ENCODE assay signal across 28 cellular contexts in the genomic region with DNA sequence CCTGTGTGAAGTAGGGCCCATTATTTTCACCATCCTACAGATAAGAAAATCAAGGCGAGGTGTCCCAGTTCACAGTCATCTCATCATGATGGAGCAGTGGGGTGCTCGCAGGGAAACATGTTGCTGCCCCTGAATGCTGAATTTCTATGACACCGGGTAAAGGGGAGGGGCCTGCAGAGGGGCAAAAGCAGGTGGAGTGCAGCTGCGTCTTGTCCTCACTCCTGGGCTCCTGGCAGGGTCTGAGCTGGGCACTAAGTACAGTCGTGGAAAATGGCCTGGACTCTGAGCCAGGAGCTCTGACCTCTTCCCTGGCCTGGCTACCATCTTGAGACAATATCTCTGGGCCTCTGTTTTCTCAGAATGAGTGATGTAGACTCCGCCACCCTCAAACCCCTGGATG.
DNase-seq lines count a peak whose midpoint lies in the region; ATAC-seq, FAIRE-seq and TF ChIP-seq lines count a peak whose summit lies in the region.
"Had no signal": no experiment of that assay in that cellular context is flagged by ENCODE, and none has a peak within 500 bp of the region (broad histone marks: within the 10 kb centered on the region; RNA-seq: fewer than 3 reads in every experiment).

No MANE protein-coding gene starts in this region.

- no peak for TF ChIP-seq POLR2A in A549 (IDR thresholded peaks at IDR 0.05; ENCODE audit: low read length)

- TF ChIP-seq RAD21 in A549 (conservative IDR thresholded peaks at IDR 0.05 in 1 of 2, IDR thresholded peaks at IDR 0.05 in 1 of 2), result no peak

- H3K4me3 ChIP-seq in A549, result no peak overlapping the region
- H3K4me3 ChIP-seq: body of pancreas, heart left ventricle, sigmoid colon, testis, vagina had no signal

- no peak for TF ChIP-seq EP300 in A549 (IDR thresholded peaks at IDR 0.05)

- H3K4me2 ChIP-seq in A549, result peak overlapping the region; percentile 53; the same call in 2 of the 3 replicates

- WGBS in A549 (ENCODE audit: missing lambda C conversion rate), result 86% methylated on average over 6 of the region's 6 CpGs

- H3K4me1 ChIP-seq in A549, result peaks cover 27% of the 10 kb centered on the region
- H3K4me1 ChIP-seq: testis had no signal

- H3K4me3 Mint-ChIP-seq in HFFc6, result no peak overlapping the region
- no peak overlapping the region for H3K4me3 Mint-ChIP-seq in chondrocyte (ENCODE audit: unreplicated experiment)
- H3K4me3 Mint-ChIP-seq in osteocyte (ENCODE audit: unreplicated experiment), result no peak overlapping the region
- H3K4me3 Mint-ChIP-seq: H9; T-helper 2 cell treated with Interferon-gamma antibody and Interleukin-4, amounts not matched to agents 5 μg/mL and 100 μg/mL, for 36 hours had no signal

- CTCF ChIA-PET in A549 (lab: Yijun Ruan, JAX), result no interaction called here

- no peak for FAIRE-seq in A549 (lab: Jason Lieb, UNC)

- peaks cover 26% of the 10 kb centered on the region for H3K4me1 Mint-ChIP-seq in HFFc6 (ENCODE audit: low read depth)
- H3K4me1 Mint-ChIP-seq in chondrocyte (ENCODE audit: low read depth), result peaks cover 46% of the 10 kb centered on the region
- peaks cover 51% of the 10 kb centered on the region for H3K4me1 Mint-ChIP-seq in osteocyte (ENCODE audit: unreplicated experiment)

- H3K27me3 Mint-ChIP-seq in HFFc6 (ENCODE audit: insufficient read depth) (peaks cover 5% of the 10 kb centered on the region), chondrocyte (ENCODE audit: low read depth) (no peaks in the 10 kb centered on the region), osteocyte (ENCODE audit: unreplicated experiment) (no peaks in the 10 kb centered on the region)

- H3K9me3 Mint-ChIP-seq in HFFc6 (no peaks in the 10 kb centered on the region), chondrocyte (ENCODE audit: low read depth) (no peaks in the 10 kb centered on the region), osteocyte (ENCODE audit: unreplicated experiment) (no peaks in the 10 kb centered on the region)
- peaks cover 3 to 9% of the 10 kb centered on the region in 2 donors for H3K9me3 Mint-ChIP-seq in activated naive CD4-positive, alpha-beta T cell treated with anti-CD3 and anti-CD28 coated beads, Interleukin-2, amount 50 U/mL, for 72 hours

- POLR2A ChIA-PET in A549 (lab: Yijun Ruan, JAX), result no interaction called here

- H3K9me3 ChIP-seq in A549, result 0 out of 3 replicates have a peak, but pooled peaks cover 2% of the 10 kb centered on the region
- H3K9me3 ChIP-seq: body of pancreas, heart left ventricle, sigmoid colon, testis, vagina had no signal

- TF ChIP-seq CTCF in A549 (IDR thresholded peaks at IDR 0.05) (no peak), HFFc6 (IDR thresholded peaks at IDR 0.05) (no peak), chondrocyte (IDR thresholded peaks at IDR 0.05) (no peak), osteocyte (IDR thresholded peaks at IDR 0.05) (no peak)

- no peak for DNase-seq in A549 (ENCODE audit: low read depth in 1 of 2, low spot score in 1 of 2)
- DNase-seq in HFFc6, result no peak
- DNase-seq in chondrocyte (ENCODE audit: low spot score), result no peak
- no peak for DNase-seq in osteocyte (ENCODE audit: extremely low spot score, unreplicated experiment)
- DNase-seq in cerebellar nuclear complex (lab: John Stamatoyannopoulos, UW), result no peak
- no peak for DNase-seq in activated naive CD4-positive, alpha-beta T cell treated with anti-CD3 and anti-CD28 coated beads, Interleukin-2, amount 50 U/mL, for 72 hours (ENCODE audit: low spot score in 2 of 2)
- no peak for DNase-seq in SHP77 (lab: John Stamatoyannopoulos, UW)
- DNase-seq: activated CD4-positive, alpha-beta T cell treated with anti-CD3 and anti-CD28 coated beads for 48 hours; activated gamma-delta T cell treated with Interleukin-2 at 50 U/mL for 16 hours; activated T-cell treated with anti-CD3 and anti-CD28 coated beads, Interleukin-2, amount 50 U/mL, for 1 hour; body of pancreas; C1 segment of cervical spinal cord; COR-L47; DMS79 treated with DMSO at 0.1 percent for 48 hours; GF-D8; H9; heart left ventricle; KG1; MM.1S; NCI-H1417 treated with DMSO at 0.1 percent for 48 hours; NCI-H2081; NCI-H748 treated with DMSO at 0.1 percent for 48 hours; sigmoid colon; stimulated activated naive CD4-positive, alpha-beta T cell treated with Interleukin-2 at 50 U/mL for 16 hours; testis had no signal

- peak overlapping the region; percentile 8 to 17; a peak in 3 of 6 replicates for H3K27ac ChIP-seq in A549
- H3K27ac ChIP-seq: testis, vagina had no signal

- H3K27ac Mint-ChIP-seq in HFFc6 (peak overlapping the region; percentile 2), chondrocyte (ENCODE audit: unreplicated experiment) (peak overlapping the region; percentile 92), osteocyte (ENCODE audit: unreplicated experiment) (peak overlapping the region; percentile 71)
- H3K27ac Mint-ChIP-seq in activated naive CD4-positive, alpha-beta T cell treated with anti-CD3 and anti-CD28 coated beads, Interleukin-2, amount 50 U/mL, for 72 hours, result no peak overlapping the region
- H3K27ac Mint-ChIP-seq: H9; T-helper 2 cell treated with Interferon-gamma antibody and Interleukin-4, amounts not matched to agents 5 μg/mL and 100 μg/mL, for 36 hours had no signal

- ATAC-seq in A549 (no peak), HG02840 (IDR thresholded peaks at IDR 0.05; ENCODE audit: low FRiP score, unreplicated experiment) (no peak)
- no peak for ATAC-seq in activated naive CD4-positive, alpha-beta T cell treated with anti-CD3 and anti-CD28 coated beads, Interleukin-2, amount 50 U/mL, for 72 hours
- ATAC-seq: body of pancreas, heart left ventricle had no signal

- H3K36me3 Mint-ChIP-seq in HFFc6 (ENCODE audit: low read depth) (no peaks in the 10 kb centered on the region), chondrocyte (ENCODE audit: low read depth) (no peaks in the 10 kb centered on the region), osteocyte (ENCODE audit: unreplicated experiment) (no peaks in the 10 kb centered on the region)
- peaks cover 6 to 12% of the 10 kb centered on the region in 2 donors for H3K36me3 Mint-ChIP-seq in activated naive CD4-positive, alpha-beta T cell treated with anti-CD3 and anti-CD28 coated beads, Interleukin-2, amount 50 U/mL, for 72 hours

TF ChIP-seq in A549, 52 proteins besides CTCF, POLR2A, EP300 and RAD21:
- TF ChIP-seq HEYL (CRISPR knock-in tag; IDR thresholded peaks at IDR 0.05) (no peak), FOSB (CRISPR knock-in tag; IDR thresholded peaks at IDR 0.05) (no peak), ESRRA (IDR thresholded peaks at IDR 0.05; ENCODE audit: borderline replicate concordance, low read length) (no peak), RFX5 (IDR thresholded peaks at IDR 0.05) (no peak)
- TF ChIP-seq, protein P1, sequence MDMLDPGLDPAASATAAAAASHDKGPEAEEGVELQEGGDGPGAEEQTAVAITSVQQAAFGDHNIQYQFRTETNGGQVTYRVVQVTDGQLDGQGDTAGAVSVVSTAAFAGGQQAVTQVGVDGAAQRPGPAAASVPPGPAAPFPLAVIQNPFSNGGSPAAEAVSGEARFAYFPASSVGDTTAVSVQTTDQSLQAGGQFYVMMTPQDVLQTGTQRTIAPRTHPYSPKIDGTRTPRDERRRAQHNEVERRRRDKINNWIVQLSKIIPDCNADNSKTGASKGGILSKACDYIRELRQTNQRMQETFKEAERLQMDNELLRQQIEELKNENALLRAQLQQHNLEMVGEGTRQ (IDR thresholded peaks at IDR 0.05), result no peak

Comparison
In these comparisons a context has a peak if more than half of its experiments do, and no peak if none do; other contexts are left out.
1. H3K27ac Mint-ChIP-seq: peak in HFFc6 (single experiment), chondrocyte (single experiment) and osteocyte (single experiment); none in activated naive CD4-positive, alpha-beta T cell treated with anti-CD3 and anti-CD28 coated beads, Interleukin-2, amount 50 U/mL, for 72 hours (0 of 2).